In the genomic region with DNA sequence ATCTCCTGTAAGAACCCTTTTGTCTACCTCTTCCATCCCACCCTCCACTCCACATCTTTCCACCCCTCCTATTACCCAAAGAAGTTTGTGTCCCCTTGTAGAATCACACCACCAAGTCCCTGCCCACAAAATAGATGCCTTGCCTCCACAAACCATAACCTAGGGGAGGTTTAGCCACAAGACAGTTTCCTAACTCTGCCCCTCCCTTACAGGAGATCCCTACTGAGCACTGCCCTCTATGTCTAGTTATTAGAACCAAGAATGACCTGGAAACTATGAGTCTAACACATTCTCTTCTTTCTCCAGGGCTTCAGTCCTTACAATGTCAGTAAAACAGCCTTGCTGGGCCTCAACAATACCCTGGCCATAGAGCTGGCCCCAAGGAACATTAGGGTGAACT, we compare ENCODE assay signal across 1 cellular context. TPM values are rescaled to one million over a fixed set of nuclear protein-coding genes. Genes with fewer than 3 reads are reported as not detected.
"Had no signal": no experiment of that assay in that cellular context is flagged by ENCODE, and none has a peak within 500 bp of the region (broad histone marks: within the 10 kb centered on the region; RNA-seq: fewer than 3 reads in every experiment).

No MANE protein-coding gene starts in this region.

RNA-seq across cellular contexts. Expression of a gene that starts 50.7 kb away (rescaled TPM):
- polyA plus RNA-seq: IMR-90 had no signal
